8 cellular contexts compared by ENCODE assay signal in genomic region chr12:122752464-122753212, GRCh38. TPM values are rescaled to one million over a fixed set of nuclear protein-coding genes. Genes with fewer than 3 reads are reported as not detected.
DNase-seq lines count a peak whose midpoint lies in the region; ATAC-seq and TF ChIP-seq lines count a peak whose summit lies in the region.

Gene DENR, plus strand, starts transcription at chr12:122752824. Its CDS starts 878 bp downstream, at chr12:122753702.

- H4K20me1 ChIP-seq in DOHH2 (ENCODE audit: control insufficient read depth, insufficient read depth, low read depth, low read length): peaks cover 4% of the 10 kb centered on the region; the same call in 1 of the 2 replicates

- peaks cover 49% of the 10 kb centered on the region for H3K36me3 ChIP-seq in DOHH2 (ENCODE audit: control insufficient read depth, low read length)
- H3K36me3 ChIP-seq in KOPT-K1 (ENCODE audit: insufficient read depth, low read length): peaks cover 40% of the 10 kb centered on the region
- peaks cover 0 to 37% (median 0%) of the 10 kb centered on the region in 3 donors for H3K36me3 ChIP-seq in Peyer's patch
- H3K36me3 ChIP-seq in esophagus muscularis mucosa: peaks cover 0 to 37% (median 28%) of the 10 kb centered on the region in 4 donors
- peaks cover 18 to 19% of the 10 kb centered on the region in 2 donors for H3K36me3 ChIP-seq in muscle layer of duodenum (ENCODE audit: control insufficient read depth in 1 of 2, insufficient read depth in 2 of 2, low read length in 2 of 2)

- H3K9me2 ChIP-seq in DOHH2 (replicated peaks; ENCODE audit: control insufficient read depth, low read length): no peaks in the 10 kb centered on the region

- peak within 1 kb of the TSS; percentile 83 for H3K4me2 ChIP-seq in DOHH2 (ENCODE audit: low read length)

- H3K27ac Mint-ChIP-seq in activated T-cell treated with anti-CD3 and anti-CD28 coated beads, Interleukin-2, amount 50 U/mL, for 72 hours: peak within 1 kb of the TSS; percentile 98

- H3K4me1 Mint-ChIP-seq in activated T-cell treated with anti-CD3 and anti-CD28 coated beads, Interleukin-2, amount 50 U/mL, for 72 hours (ENCODE audit: low read depth): peaks cover 61% of the 10 kb centered on the region

- no peaks in the 10 kb centered on the region for H3K27me3 Mint-ChIP-seq in activated T-cell treated with anti-CD3 and anti-CD28 coated beads, Interleukin-2, amount 50 U/mL, for 72 hours (ENCODE audit: low read depth)

- WGBS in esophagus muscularis mucosa: 0% methylated on average over 27 of the region's 70 CpGs

- H3K9me3 ChIP-seq in DOHH2 (ENCODE audit: control insufficient read depth, insufficient read depth, low read length): no peaks in the 10 kb centered on the region
- H3K9me3 ChIP-seq in KOPT-K1 (ENCODE audit: insufficient read depth, low read length, poor library complexity, severe bottlenecking): no peaks in the 10 kb centered on the region
- H3K9me3 ChIP-seq in Peyer's patch: no peaks in the 10 kb centered on the region
- no peaks in the 10 kb centered on the region for H3K9me3 ChIP-seq in esophagus muscularis mucosa
- no peaks in the 10 kb centered on the region for H3K9me3 ChIP-seq in muscle layer of duodenum (ENCODE audit: control insufficient read depth in 1 of 2, low read length in 2 of 2)

- H3K4me1 ChIP-seq in DOHH2 (ENCODE audit: control insufficient read depth, low read length) (peaks cover 48% of the 10 kb centered on the region), Peyer's patch (peaks cover 0 to 17% (median 6%) of the 10 kb centered on the region in 4 donors), esophagus muscularis mucosa (peaks cover 15 to 33% (median 28%) of the 10 kb centered on the region in 4 donors), muscle layer of duodenum (ENCODE audit: control insufficient read depth in 1 of 2, insufficient read depth in 2 of 2, low read length in 2 of 2) (peaks cover 8 to 11% of the 10 kb centered on the region in 2 donors)

- no peaks in the 10 kb centered on the region for H3K9me3 Mint-ChIP-seq in activated T-cell treated with anti-CD3 and anti-CD28 coated beads, Interleukin-2, amount 50 U/mL, for 72 hours

- H3K79me2 ChIP-seq in DOHH2 (ENCODE audit: control insufficient read depth, low read length): peaks cover 47% of the 10 kb centered on the region

- intact Hi-C loops in esophagus muscularis mucosa (cut with DNase I): loop anchor here (10.0 kb wide), 2 partner anchors 118 to 228 kb away; partner anchors contain the start of genes KNTC1 and RSRC2

- H3K27ac ChIP-seq in DOHH2 (ENCODE audit: low read depth, low read length) (peak within 1 kb of the TSS; percentile 62), KOPT-K1 (ENCODE audit: low read depth, low read length, poor library complexity, severe bottlenecking) (peak within 1 kb of the TSS; percentile 79), Peyer's patch (peak within 1 kb of the TSS; percentile 78 to 90 (median 85)), esophagus muscularis mucosa (replicated peaks in 1 of 4) (peak within 1 kb of the TSS; percentile 78 to 86 (median 84)), muscle layer of duodenum (ENCODE audit: low read length) (peak within 1 kb of the TSS; percentile 88)

- peaks cover 6% of the 10 kb centered on the region for H3F3A ChIP-seq in DOHH2 (ENCODE audit: control insufficient read depth, insufficient read depth)

- peak; percentile 93 for ATAC-seq in GM21786 (IDR thresholded peaks at IDR 0.05; ENCODE audit: unreplicated experiment)
- ATAC-seq in activated T-cell treated with anti-CD3 and anti-CD28 coated beads, Interleukin-2, amount 50 U/mL, for 72 hours (replicated peaks in 1 of 2): peak; percentile 92 to 93

- peaks cover 19 to 38% of the 10 kb centered on the region in 2 donors for H3K36me3 Mint-ChIP-seq in activated T-cell treated with anti-CD3 and anti-CD28 coated beads, Interleukin-2, amount 50 U/mL, for 72 hours (ENCODE audit: insufficient read depth in 2 of 2)

- DNase-seq in Peyer's patch: peak; percentile 98 to 100 (median 100)
- DNase-seq in activated T-cell treated with anti-CD3 and anti-CD28 coated beads, Interleukin-2, amount 50 U/mL, for 72 hours: peak; percentile 100
- DNase-seq in esophagus muscularis mucosa (ENCODE audit: extremely low spot score): peak; percentile 99
- DNase-seq in stimulated activated CD8-positive, alpha-beta memory T cell treated with anti-CD3 and anti-CD28 coated beads, Interleukin-7, amount 100 ng/mL, for 4 hours (ENCODE audit: low read depth in 2 of 2): peak; percentile 98

- peak; percentile 89 for TF ChIP-seq CTCF in DOHH2 (IDR thresholded peaks at IDR 0.05; ENCODE audit: low read depth, low read length, poor library complexity, severe bottlenecking)
- TF ChIP-seq CTCF in Peyer's patch (IDR thresholded peaks at IDR 0.05): peak; percentile 74 to 93 (median 84)
- TF ChIP-seq CTCF in esophagus muscularis mucosa (IDR thresholded peaks at IDR 0.05): peak; percentile 80 to 97 (median 92)

- H3K27me3 ChIP-seq in DOHH2 (ENCODE audit: control insufficient read depth, low read length): no peaks in the 10 kb centered on the region
- H3K27me3 ChIP-seq in Peyer's patch: no peaks in the 10 kb centered on the region
- H3K27me3 ChIP-seq in esophagus muscularis mucosa: no peaks in the 10 kb centered on the region
- H3K27me3 ChIP-seq in muscle layer of duodenum (ENCODE audit: low read depth, low read length): no peaks in the 10 kb centered on the region

- H3K4me3 ChIP-seq in DOHH2 (ENCODE audit: low read length) (peak within 1 kb of the TSS; percentile 86), Peyer's patch (peak within 1 kb of the TSS; percentile 62 to 97 (median 86)), esophagus muscularis mucosa (peak within 1 kb of the TSS; percentile 71 to 91 (median 89)), muscle layer of duodenum (ENCODE audit: low read depth in 1 of 2, low read length in 2 of 2) (peak within 1 kb of the TSS; percentile 85 to 92)

- no peak for TF ChIP-seq EP300 in esophagus muscularis mucosa (IDR thresholded peaks at IDR 0.05)

- peak; percentile 55 to 72 for TF ChIP-seq POLR2A in Peyer's patch (IDR thresholded peaks at IDR 0.05)
- peak; percentile 43 for TF ChIP-seq POLR2A in esophagus muscularis mucosa (IDR thresholded peaks at IDR 0.05; ENCODE audit: low read depth)

- H3K4me3 Mint-ChIP-seq in activated T-cell treated with anti-CD3 and anti-CD28 coated beads, Interleukin-2, amount 50 U/mL, for 72 hours: peak within 1 kb of the TSS; percentile 99

RNA-seq across cellular contexts. Expression of gene DENR, which starts in this region (rescaled TPM):
- total RNA-seq in Peyer's patch (10 to 100 TPM; 15.7 to 27.7 (median 22.4) TPM), esophagus muscularis mucosa (10 to 100 TPM; 20.7 to 32.1 (median 23.7) TPM)
- 10 to 100 TPM; 63.6 to 72.2 TPM for total RNA-seq in activated T-cell treated with anti-CD3 and anti-CD28 coated beads, Interleukin-2, amount 50 U/mL, for 72 hours

Comparison
In these comparisons a context has a peak if more than half of its experiments do, and no peak if none do; other contexts are left out.
1. Peak in every context shown above with its lines: DNase-seq, ATAC-seq, H3K4me3 ChIP-seq and H3K27ac ChIP-seq.